In genomic region chr3:46681387-46681786, GRCh38 we compare ENCODE assay signal across 21 cellular contexts. TPM values are rescaled to one million over a fixed set of nuclear protein-coding genes. Genes with fewer than 3 reads are reported as not detected.
DNase-seq lines count a peak whose midpoint lies in the region; FAIRE-seq and TF ChIP-seq lines count a peak whose summit lies in the region.
"Had no signal": no experiment of that assay in that cellular context is flagged by ENCODE, and none has a peak within 500 bp of the region (broad histone marks: within the 10 kb centered on the region; RNA-seq: fewer than 3 reads in every experiment).

No MANE protein-coding gene starts in this region.

- H3K27ac ChIP-seq in BLaER1 (no peak overlapping the region), thyroid gland (peak overlapping the region in 2 of 3 donors; percentile 10 to 74)

- H3K36me3 ChIP-seq in BLaER1 (no peaks in the 10 kb centered on the region), NT2/D1 (ENCODE audit: insufficient read depth, insufficient read length, low read length) (peaks cover 6% of the 10 kb centered on the region), thyroid gland (peaks cover 0 to 5% of the 10 kb centered on the region in 2 donors)

- H3K4me2 ChIP-seq in BLaER1, result peak overlapping the region; percentile 62; the same call in 1 of the 2 replicates

- H3K9ac ChIP-seq in BLaER1, result no peak overlapping the region
- peak overlapping the region; percentile 25 for H3K9ac ChIP-seq in NT2/D1 (ENCODE audit: insufficient read length, low read depth)

- no peaks in the 10 kb centered on the region for H3K36me3 Mint-ChIP-seq in dendritic cell treated with granulocyte-macrophage colony-stimulating factor and Interleukin-4, amounts not matched to agents 40 ng/mL and 50 ng/mL, for 4 days (ENCODE audit: low read depth)
- peaks cover 47% of the 10 kb centered on the region for H3K36me3 Mint-ChIP-seq in MCF 10A (ENCODE audit: insufficient read depth, unreplicated experiment)

- intact Hi-C loops in dendritic cell treated with granulocyte-macrophage colony-stimulating factor and Interleukin-4, amounts not matched to agents 40 ng/mL and 50 ng/mL, for 4 days (cut with micrococcal nuclease), result no loop called here
- intact Hi-C loops in thyroid gland (cut with DNase I) (no loop called here), MCF 10A (cut with micrococcal nuclease) (no loop called here)

- H3K27me3 Mint-ChIP-seq in dendritic cell treated with granulocyte-macrophage colony-stimulating factor and Interleukin-4, amounts not matched to agents 40 ng/mL and 50 ng/mL, for 4 days, result peaks cover 42% of the 10 kb centered on the region
- no peaks in the 10 kb centered on the region for H3K27me3 Mint-ChIP-seq in MCF 10A (ENCODE audit: insufficient read depth, unreplicated experiment)
- H3K27me3 Mint-ChIP-seq: CD4-positive, CD25-positive, alpha-beta regulatory T cell had no signal

- DNase-seq in NT2/D1 (ENCODE audit: low read depth, low spot score) (no peak), thyroid gland (no peak), cortex of kidney (lab: John Stamatoyannopoulos, UW) (no peak), MCF 10A (ENCODE audit: unreplicated experiment) (no peak), HTR-8/SVneo (ENCODE audit: insufficient read length, low spot score) (no peak)
- DNase-seq: 8988T; C1 segment of cervical spinal cord; CD4-positive, CD25-positive, alpha-beta regulatory T cell; CD8-positive, alpha-beta memory T cell; COR-L47; DMS 273 treated with DMSO at 0.1 percent for 48 hours; DMS53; DND-41; EL; GOT3; H7 had no signal

- WGBS in thyroid gland, 2 donors, result 90 to 97% methylated on average over 1 to 5 of the region's 10 CpGs

- FAIRE-seq in HTR-8/SVneo (lab: Jason Lieb, UNC), result no peak
- FAIRE-seq: GM12878 had no signal

- no peaks in the 10 kb centered on the region for H3K27me3 ChIP-seq in BLaER1
- no peaks in the 10 kb centered on the region for H3K27me3 ChIP-seq in NT2/D1 (ENCODE audit: insufficient read depth, insufficient read length)
- no peaks in the 10 kb centered on the region for H3K27me3 ChIP-seq in thyroid gland

- BruUV-seq in MCF 10A (replicated peaks; lab: Mats Ljungman, UMichigan), result no TSS peak

- H3K27ac Mint-ChIP-seq in dendritic cell treated with granulocyte-macrophage colony-stimulating factor and Interleukin-4, amounts not matched to agents 40 ng/mL and 50 ng/mL, for 4 days, result peak overlapping the region; percentile 60
- no peak overlapping the region for H3K27ac Mint-ChIP-seq in MCF 10A (ENCODE audit: low read depth, unreplicated experiment)

- H3K9me3 ChIP-seq in BLaER1 (no peaks in the 10 kb centered on the region), NT2/D1 (ENCODE audit: insufficient read depth, low read length) (no peaks in the 10 kb centered on the region), thyroid gland (no peaks in the 10 kb centered on the region)

- no peaks in the 10 kb centered on the region for H4K20me1 ChIP-seq in BLaER1

- peaks cover 23% of the 10 kb centered on the region for H3K4me1 ChIP-seq in BLaER1
- peaks cover 15% of the 10 kb centered on the region for H3K4me1 ChIP-seq in NT2/D1 (ENCODE audit: insufficient read depth, insufficient read length)
- peaks cover 24 to 39% of the 10 kb centered on the region in 2 donors for H3K4me1 ChIP-seq in thyroid gland

- no peak overlapping the region for H3K4me3 Mint-ChIP-seq in dendritic cell treated with granulocyte-macrophage colony-stimulating factor and Interleukin-4, amounts not matched to agents 40 ng/mL and 50 ng/mL, for 4 days
- no peak overlapping the region for H3K4me3 Mint-ChIP-seq in MCF 10A (ENCODE audit: unreplicated experiment)
- H3K4me3 Mint-ChIP-seq: CD4-positive, CD25-positive, alpha-beta regulatory T cell had no signal

- CTCF ChIA-PET in MCF 10A (lab: Yijun Ruan, JAX), result no interaction called here

- no peak overlapping the region for H3K4me3 ChIP-seq in BLaER1
- H3K4me3 ChIP-seq in NT2/D1 (ENCODE audit: insufficient read length, low read depth), result no peak overlapping the region
- H3K4me3 ChIP-seq in thyroid gland (replicated peaks in 1 of 3), result no peak overlapping the region
- H3K4me3 ChIP-seq: GM12878 had no signal

- TF ChIP-seq CTCF in thyroid gland (IDR thresholded peaks at IDR 0.05) (no peak), MCF 10A (IDR thresholded peaks at IDR 0.05; ENCODE audit: unreplicated experiment) (no peak)

- peaks cover 24% of the 10 kb centered on the region for H3K4me1 Mint-ChIP-seq in dendritic cell treated with granulocyte-macrophage colony-stimulating factor and Interleukin-4, amounts not matched to agents 40 ng/mL and 50 ng/mL, for 4 days (ENCODE audit: low read depth)
- H3K4me1 Mint-ChIP-seq in MCF 10A (ENCODE audit: insufficient read depth, unreplicated experiment), result no peaks in the 10 kb centered on the region
- H3K4me1 Mint-ChIP-seq: CD8-positive, alpha-beta memory T cell had no signal

- POLR2A ChIA-PET in MCF 10A (lab: Yijun Ruan, JAX), result interaction anchor here (0.7 to 1.8 kb wide), 3 partner anchors 10 to 16 kb away, joined by 3 to 8 read pairs (median 6); no protein-coding TSS in a partner anchor

- no peaks in the 10 kb centered on the region for H3K9me3 Mint-ChIP-seq in dendritic cell treated with granulocyte-macrophage colony-stimulating factor and Interleukin-4, amounts not matched to agents 40 ng/mL and 50 ng/mL, for 4 days
- H3K9me3 Mint-ChIP-seq in MCF 10A (ENCODE audit: unreplicated experiment), result no peaks in the 10 kb centered on the region
- H3K9me3 Mint-ChIP-seq: CD4-positive, CD25-positive, alpha-beta regulatory T cell; CD8-positive, alpha-beta memory T cell had no signal

- TF ChIP-seq POLR2A in thyroid gland (IDR thresholded peaks at IDR 0.05), result no peak

RNA-seq across cellular contexts. Expression of gene ALS2CL, which starts 12.1 kb away (rescaled TPM):
- total RNA-seq in thyroid gland (10 to 100 TPM; 55.8 to 68.5 (median 63.7) TPM), MCF 10A (2022) (93.6 and 95.5 TPM in 2 replicates)

RNA-seq across cellular contexts. Expression of gene TMIE, which starts 19.8 kb away (rescaled TPM):
- 1 to 10 TPM in 2 of 4 donors, under 1 TPM in 1, not detected in 1; 0.83 to 1.3 (median 1.1) TPM for total RNA-seq in thyroid gland
- 0.26 and 1.0 TPM in 2 replicates for total RNA-seq in MCF 10A (2022)
- total RNA-seq: A673, G401, GM12878 had no signal

RNA-seq across cellular contexts. Expression of gene PRSS50, which starts 36.3 kb away (rescaled TPM):
- total RNA-seq in thyroid gland (1 to 10 TPM; 1.7 to 6.0 (median 3.6) TPM), MCF 10A (2022) (not detected in 2 replicates)
- total RNA-seq: A673; CD4-positive, CD25-positive, alpha-beta regulatory T cell; CD8-positive, alpha-beta memory T cell; G401; GM12878 had no signal
